In the genomic region with DNA sequence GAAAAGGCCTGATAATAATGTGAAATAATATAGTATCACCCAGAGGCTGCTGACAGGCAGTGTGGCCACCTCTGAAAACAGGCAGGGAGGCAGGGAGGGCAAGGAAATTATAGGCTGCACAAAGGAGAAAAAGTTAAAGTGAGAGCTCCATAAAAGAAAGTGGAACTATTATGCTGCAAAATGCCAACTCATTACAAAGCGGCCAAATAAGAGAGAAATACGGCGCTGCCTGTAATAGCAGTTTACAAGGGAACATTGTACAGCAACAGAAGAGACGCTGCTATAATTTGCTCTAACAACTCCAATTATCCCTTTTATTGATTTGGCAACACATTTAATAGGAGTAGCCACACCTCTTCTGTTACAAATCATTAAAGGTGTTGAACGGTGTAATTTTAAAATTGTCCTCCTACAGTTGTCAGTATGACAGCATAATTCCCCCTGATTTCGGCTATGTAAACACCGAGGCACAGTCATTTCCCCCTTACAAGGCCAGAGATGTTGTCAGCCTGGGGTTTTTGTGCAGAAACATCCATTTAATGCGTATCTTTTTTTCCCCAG, we compare ENCODE assay signal across 7 cellular contexts.
DNase-seq lines count a peak whose midpoint lies in the region; ATAC-seq and TF ChIP-seq lines count a peak whose summit lies in the region.

No MANE protein-coding gene starts in this region.

- H3K9ac ChIP-seq in parathyroid adenoma: no peak overlapping the region

- TF ChIP-seq CTCF in choroid plexus epithelial cell (conservative IDR thresholded peaks at IDR 0.05; ENCODE audit: low read depth, low read length): no peak
- TF ChIP-seq CTCF in parathyroid adenoma (IDR thresholded peaks at IDR 0.05): no peak

- H3K79me2 ChIP-seq in parathyroid adenoma: no peaks in the 10 kb centered on the region

- H3K4me3 ChIP-seq in choroid plexus epithelial cell (ENCODE audit: low read depth, low read length) (peak overlapping the region; percentile 49), parathyroid adenoma (ENCODE audit: low read depth, low read length) (no peak overlapping the region)

- ATAC-seq in GM21737 (IDR thresholded peaks at IDR 0.05; ENCODE audit: unreplicated experiment) (peak; percentile 21), GM18498 (IDR thresholded peaks at IDR 0.05; ENCODE audit: unreplicated experiment) (no peak)

- no peaks in the 10 kb centered on the region for H3K9me3 ChIP-seq in parathyroid adenoma (ENCODE audit: control insufficient read depth, low read length)

- H2AFZ ChIP-seq in parathyroid adenoma: peak overlapping the region; percentile 99

- no peaks in the 10 kb centered on the region for H3K27me3 ChIP-seq in parathyroid adenoma (ENCODE audit: control insufficient read depth, insufficient read depth, low read length)

- no peak overlapping the region for H3K27ac ChIP-seq in parathyroid adenoma

- DNase-seq in NCI-H1417 treated with DMSO at 0.1 percent for 48 hours (lab: John Stamatoyannopoulos, UW) (peak; percentile 95), choroid plexus epithelial cell (ENCODE audit: low read depth) (no peak), NCI-H524 treated with DMSO at 0.1 percent for 48 hours (lab: John Stamatoyannopoulos, UW) (no peak)
- DNase-seq in NK-92 treated with Interleukin-12 subunit alpha and Interleukin-12 subunit beta, amount 100 ng/mL, for 24 hours (lab: John Stamatoyannopoulos, UW): no peak

- H3K4me1 ChIP-seq in parathyroid adenoma: peaks cover 25% of the 10 kb centered on the region

- H3K36me3 ChIP-seq in parathyroid adenoma (ENCODE audit: control insufficient read depth, insufficient read depth, low read length): no peaks in the 10 kb centered on the region

- no peak overlapping the region for H3K4me2 ChIP-seq in parathyroid adenoma (ENCODE audit: low read length)
